2 cellular contexts compared by ENCODE assay signal in the genomic region with DNA sequence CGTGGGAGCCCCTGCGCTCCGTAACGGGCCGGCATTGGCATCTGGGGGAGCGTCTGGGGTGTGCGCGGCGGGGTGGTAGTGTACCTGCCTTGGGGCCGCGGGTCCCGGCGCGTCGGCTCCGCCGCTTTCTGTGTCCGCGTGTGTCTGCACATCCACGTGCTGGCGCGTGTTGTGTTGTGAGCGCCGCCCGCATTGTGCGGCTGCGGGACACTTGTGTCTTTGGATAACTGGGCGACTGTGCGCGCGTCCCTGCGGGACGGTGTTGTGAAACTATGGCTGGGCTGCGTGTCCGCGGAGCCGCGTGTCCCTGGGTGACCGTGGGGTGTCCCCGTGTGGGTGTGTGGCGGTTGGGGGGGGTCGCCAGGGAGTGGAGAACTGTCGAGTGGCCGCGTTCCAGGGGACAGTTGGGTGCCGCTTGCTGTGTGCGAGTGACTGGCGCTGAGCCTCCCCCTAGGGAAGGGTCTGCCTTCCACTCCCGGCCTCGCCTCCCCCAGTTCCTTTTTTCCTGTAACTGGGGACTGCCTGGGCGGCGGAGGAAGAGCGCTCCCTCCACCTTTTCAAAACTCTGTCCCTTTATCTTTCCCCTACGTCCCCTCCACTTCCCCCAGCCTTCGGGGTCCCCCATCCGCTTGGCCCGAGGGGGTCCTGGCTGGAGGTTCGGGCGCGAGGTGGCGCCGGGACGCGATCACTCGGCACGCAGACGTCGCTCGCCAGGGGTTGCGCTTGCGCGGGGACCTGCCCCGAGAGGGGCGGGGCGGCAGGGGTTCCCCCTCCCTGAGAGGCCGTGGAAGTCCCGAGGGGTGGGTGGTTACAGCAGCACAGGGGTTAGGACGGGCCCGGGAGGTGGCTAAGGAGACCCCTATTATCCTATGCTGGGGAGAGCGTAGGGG.
A peak's percentile ranks its signal among the peaks of the same experiment; 100 is the strongest.
TF ChIP-seq lines count a peak whose summit lies in the region.

No MANE protein-coding gene starts in this region.

TF ChIP-seq in WTC11, 78 proteins besides CTCF, POLR2A, EP300 and RAD21 (continued from another document):
- TF ChIP-seq, protein P1, sequence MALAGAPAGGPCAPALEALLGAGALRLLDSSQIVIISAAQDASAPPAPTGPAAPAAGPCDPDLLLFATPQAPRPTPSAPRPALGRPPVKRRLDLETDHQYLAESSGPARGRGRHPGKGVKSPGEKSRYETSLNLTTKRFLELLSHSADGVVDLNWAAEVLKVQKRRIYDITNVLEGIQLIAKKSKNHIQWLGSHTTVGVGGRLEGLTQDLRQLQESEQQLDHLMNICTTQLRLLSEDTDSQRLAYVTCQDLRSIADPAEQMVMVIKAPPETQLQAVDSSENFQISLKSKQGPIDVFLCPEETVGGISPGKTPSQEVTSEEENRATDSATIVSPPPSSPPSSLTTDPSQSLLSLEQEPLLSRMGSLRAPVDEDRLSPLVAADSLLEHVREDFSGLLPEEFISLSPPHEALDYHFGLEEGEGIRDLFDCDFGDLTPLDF (CRISPR knock-in tag; IDR thresholded peaks at IDR 0.05) = no peak
- TF ChIP-seq EMX1 (CRISPR knock-in tag; IDR thresholded peaks at IDR 0.05) = no peak
TF ChIP-seq in WTC11: peak in this region for 0.

TF ChIP-seq in HepG2, 621 proteins besides CTCF, POLR2A, EP300 and RAD21 (continued from another document and continues in another):
- TF ChIP-seq, protein P2, sequence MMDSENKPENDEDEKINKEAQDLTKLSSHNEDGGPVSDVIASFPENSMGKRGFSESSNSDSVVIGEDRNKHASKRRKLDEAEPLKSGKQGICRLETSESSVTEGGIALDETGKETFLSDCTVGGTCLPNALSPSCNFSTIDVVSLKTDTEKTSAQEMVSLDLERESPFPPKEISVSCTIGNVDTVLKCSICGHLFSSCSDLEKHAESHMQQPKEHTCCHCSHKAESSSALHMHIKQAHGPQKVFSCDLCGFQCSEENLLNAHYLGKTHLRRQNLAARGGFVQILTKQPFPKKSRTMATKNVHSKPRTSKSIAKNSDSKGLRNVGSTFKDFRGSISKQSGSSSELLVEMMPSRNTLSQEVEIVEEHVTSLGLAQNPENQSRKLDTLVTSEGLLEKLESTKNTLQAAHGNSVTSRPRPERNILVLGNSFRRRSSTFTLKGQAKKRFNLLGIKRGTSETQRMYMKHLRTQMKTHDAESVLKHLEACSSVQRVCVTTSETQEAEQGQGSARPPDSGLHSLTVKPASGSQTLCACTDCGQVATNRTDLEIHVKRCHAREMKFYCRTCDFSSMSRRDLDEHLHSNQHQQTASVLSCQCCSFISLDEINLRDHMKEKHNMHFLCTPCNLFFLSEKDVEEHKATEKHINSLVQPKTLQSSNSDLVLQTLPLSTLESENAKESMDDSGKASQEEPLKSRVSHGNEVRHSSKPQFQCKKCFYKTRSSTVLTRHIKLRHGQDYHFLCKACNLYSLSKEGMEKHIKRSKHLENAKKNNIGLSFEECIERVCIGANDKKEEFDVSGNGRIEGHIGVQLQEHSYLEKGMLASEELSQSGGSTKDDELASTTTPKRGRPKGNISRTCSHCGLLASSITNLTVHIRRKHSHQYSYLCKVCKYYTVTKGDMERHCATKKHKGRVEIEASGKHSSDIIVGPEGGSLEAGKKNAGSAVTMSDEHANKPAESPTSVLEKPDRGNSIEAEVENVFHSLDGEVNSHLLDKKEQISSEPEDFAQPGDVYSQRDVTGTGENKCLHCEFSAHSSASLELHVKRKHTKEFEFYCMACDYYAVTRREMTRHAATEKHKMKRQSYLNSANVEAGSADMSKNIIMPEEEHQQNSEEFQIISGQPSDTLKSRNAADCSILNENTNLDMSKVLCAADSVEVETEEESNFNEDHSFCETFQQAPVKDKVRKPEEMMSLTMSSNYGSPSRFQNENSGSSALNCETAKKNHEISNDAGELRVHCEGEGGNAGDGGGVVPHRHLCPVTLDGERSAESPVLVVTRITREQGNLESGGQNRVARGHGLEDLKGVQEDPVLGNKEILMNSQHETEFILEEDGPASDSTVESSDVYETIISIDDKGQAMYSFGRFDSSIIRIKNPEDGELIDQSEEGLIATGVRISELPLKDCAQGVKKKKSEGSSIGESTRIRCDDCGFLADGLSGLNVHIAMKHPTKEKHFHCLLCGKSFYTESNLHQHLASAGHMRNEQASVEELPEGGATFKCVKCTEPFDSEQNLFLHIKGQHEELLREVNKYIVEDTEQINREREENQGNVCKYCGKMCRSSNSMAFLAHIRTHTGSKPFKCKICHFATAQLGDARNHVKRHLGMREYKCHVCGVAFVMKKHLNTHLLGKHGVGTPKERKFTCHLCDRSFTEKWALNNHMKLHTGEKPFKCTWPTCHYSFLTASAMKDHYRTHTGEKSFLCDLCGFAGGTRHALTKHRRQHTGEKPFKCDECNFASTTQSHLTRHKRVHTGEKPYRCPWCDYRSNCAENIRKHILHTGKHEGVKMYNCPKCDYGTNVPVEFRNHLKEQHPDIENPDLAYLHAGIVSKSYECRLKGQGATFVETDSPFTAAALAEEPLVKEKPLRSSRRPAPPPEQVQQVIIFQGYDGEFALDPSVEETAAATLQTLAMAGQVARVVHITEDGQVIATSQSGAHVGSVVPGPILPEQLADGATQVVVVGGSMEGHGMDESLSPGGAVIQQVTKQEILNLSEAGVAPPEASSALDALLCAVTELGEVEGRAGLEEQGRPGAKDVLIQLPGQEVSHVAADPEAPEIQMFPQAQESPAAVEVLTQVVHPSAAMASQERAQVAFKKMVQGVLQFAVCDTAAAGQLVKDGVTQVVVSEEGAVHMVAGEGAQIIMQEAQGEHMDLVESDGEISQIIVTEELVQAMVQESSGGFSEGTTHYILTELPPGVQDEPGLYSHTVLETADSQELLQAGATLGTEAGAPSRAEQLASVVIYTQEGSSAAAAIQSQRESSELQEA (CRISPR knock-in tag; IDR thresholded peaks at IDR 0.05; ENCODE audit: not compliant biosample characterization) = peak; percentile 74
- TF ChIP-seq ZNF569 (CRISPR knock-in tag; IDR thresholded peaks at IDR 0.05; ENCODE audit: borderline replicate concordance) (no peak), HNRNPL (IDR thresholded peaks at IDR 0.05; ENCODE audit: low read depth, low read length) (0 out of 2 replicates have a peak, but pooled peaks have one; percentile 50), ZNF160 (CRISPR knock-in tag; IDR thresholded peaks at IDR 0.05) (no peak), MIXL1 (CRISPR knock-in tag; IDR thresholded peaks at IDR 0.05) (no peak), ZNF501 (CRISPR knock-in tag; IDR thresholded peaks at IDR 0.05) (no peak), HOXA9 (CRISPR knock-in tag; IDR thresholded peaks at IDR 0.05; ENCODE audit: borderline replicate concordance) (no peak), RBM39 (IDR thresholded peaks at IDR 0.05; ENCODE audit: low read depth, low read length, poor library complexity, severe bottlenecking) (no peak), RNF2 (conservative IDR thresholded peaks at IDR 0.05; ENCODE audit: low read depth) (peak; percentile 75; the same call in 1 of the 2 replicates), MXI1 (IDR thresholded peaks at IDR 0.05; ENCODE audit: borderline replicate concordance, low read depth, low read length) (no peak), LCORL (IDR thresholded peaks at IDR 0.05) (no peak), LCORL (CRISPR knock-in tag; IDR thresholded peaks at IDR 0.05) (no peak), ZNF776 (CRISPR knock-in tag; IDR thresholded peaks at IDR 0.05) (no peak; the same call in 1 of the 2 replicates), ZC3H4 (CRISPR knock-in tag; IDR thresholded peaks at IDR 0.05; ENCODE audit: borderline replicate concordance) (no peak), SSRP1 (CRISPR knock-in tag; IDR thresholded peaks at IDR 0.05) (no peak), NFE2L2 (IDR thresholded peaks at IDR 0.05; ENCODE audit: low read length) (no peak), FOXA3 (CRISPR knock-in tag; IDR thresholded peaks at IDR 0.05) (no peak), AHR (CRISPR knock-in tag; IDR thresholded peaks at IDR 0.05) (no peak), MBNL3 (CRISPR knock-in tag; conservative IDR thresholded peaks at IDR 0.05) (no peak), RBFOX2 (IDR thresholded peaks at IDR 0.05; ENCODE audit: low read depth, low read length) (peak; percentile 77), SETDB1 (CRISPR knock-in tag; IDR thresholded peaks at IDR 0.05; ENCODE audit: borderline replicate concordance) (no peak), ZNF678 (CRISPR knock-in tag; IDR thresholded peaks at IDR 0.05) (no peak), POGZ (CRISPR knock-in tag; IDR thresholded peaks at IDR 0.05) (no peak), ZNF446 (CRISPR knock-in tag; IDR thresholded peaks at IDR 0.05) (no peak)
- TF ChIP-seq, protein P3, sequence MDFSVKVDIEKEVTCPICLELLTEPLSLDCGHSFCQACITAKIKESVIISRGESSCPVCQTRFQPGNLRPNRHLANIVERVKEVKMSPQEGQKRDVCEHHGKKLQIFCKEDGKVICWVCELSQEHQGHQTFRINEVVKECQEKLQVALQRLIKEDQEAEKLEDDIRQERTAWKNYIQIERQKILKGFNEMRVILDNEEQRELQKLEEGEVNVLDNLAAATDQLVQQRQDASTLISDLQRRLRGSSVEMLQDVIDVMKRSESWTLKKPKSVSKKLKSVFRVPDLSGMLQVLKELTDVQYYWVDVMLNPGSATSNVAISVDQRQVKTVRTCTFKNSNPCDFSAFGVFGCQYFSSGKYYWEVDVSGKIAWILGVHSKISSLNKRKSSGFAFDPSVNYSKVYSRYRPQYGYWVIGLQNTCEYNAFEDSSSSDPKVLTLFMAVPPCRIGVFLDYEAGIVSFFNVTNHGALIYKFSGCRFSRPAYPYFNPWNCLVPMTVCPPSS (IDR thresholded peaks at IDR 0.05) = no peak
- TF ChIP-seq, protein P4, sequence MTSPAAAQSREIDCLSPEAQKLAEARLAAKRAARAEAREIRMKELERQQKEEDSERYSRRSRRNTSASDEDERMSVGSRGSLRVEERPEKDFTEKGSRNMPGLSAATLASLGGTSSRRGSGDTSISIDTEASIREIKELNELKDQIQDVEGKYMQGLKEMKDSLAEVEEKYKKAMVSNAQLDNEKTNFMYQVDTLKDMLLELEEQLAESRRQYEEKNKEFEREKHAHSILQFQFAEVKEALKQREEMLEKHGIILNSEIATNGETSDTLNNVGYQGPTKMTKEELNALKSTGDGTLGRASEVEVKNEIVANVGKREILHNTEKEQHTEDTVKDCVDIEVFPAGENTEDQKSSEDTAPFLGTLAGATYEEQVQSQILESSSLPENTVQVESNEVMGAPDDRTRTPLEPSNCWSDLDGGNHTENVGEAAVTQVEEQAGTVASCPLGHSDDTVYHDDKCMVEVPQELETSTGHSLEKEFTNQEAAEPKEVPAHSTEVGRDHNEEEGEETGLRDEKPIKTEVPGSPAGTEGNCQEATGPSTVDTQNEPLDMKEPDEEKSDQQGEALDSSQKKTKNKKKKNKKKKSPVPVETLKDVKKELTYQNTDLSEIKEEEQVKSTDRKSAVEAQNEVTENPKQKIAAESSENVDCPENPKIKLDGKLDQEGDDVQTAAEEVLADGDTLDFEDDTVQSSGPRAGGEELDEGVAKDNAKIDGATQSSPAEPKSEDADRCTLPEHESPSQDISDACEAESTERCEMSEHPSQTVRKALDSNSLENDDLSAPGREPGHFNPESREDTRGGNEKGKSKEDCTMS (CRISPR knock-in tag; conservative IDR thresholded peaks at IDR 0.05) = no peak
- TF ChIP-seq, protein P5, sequence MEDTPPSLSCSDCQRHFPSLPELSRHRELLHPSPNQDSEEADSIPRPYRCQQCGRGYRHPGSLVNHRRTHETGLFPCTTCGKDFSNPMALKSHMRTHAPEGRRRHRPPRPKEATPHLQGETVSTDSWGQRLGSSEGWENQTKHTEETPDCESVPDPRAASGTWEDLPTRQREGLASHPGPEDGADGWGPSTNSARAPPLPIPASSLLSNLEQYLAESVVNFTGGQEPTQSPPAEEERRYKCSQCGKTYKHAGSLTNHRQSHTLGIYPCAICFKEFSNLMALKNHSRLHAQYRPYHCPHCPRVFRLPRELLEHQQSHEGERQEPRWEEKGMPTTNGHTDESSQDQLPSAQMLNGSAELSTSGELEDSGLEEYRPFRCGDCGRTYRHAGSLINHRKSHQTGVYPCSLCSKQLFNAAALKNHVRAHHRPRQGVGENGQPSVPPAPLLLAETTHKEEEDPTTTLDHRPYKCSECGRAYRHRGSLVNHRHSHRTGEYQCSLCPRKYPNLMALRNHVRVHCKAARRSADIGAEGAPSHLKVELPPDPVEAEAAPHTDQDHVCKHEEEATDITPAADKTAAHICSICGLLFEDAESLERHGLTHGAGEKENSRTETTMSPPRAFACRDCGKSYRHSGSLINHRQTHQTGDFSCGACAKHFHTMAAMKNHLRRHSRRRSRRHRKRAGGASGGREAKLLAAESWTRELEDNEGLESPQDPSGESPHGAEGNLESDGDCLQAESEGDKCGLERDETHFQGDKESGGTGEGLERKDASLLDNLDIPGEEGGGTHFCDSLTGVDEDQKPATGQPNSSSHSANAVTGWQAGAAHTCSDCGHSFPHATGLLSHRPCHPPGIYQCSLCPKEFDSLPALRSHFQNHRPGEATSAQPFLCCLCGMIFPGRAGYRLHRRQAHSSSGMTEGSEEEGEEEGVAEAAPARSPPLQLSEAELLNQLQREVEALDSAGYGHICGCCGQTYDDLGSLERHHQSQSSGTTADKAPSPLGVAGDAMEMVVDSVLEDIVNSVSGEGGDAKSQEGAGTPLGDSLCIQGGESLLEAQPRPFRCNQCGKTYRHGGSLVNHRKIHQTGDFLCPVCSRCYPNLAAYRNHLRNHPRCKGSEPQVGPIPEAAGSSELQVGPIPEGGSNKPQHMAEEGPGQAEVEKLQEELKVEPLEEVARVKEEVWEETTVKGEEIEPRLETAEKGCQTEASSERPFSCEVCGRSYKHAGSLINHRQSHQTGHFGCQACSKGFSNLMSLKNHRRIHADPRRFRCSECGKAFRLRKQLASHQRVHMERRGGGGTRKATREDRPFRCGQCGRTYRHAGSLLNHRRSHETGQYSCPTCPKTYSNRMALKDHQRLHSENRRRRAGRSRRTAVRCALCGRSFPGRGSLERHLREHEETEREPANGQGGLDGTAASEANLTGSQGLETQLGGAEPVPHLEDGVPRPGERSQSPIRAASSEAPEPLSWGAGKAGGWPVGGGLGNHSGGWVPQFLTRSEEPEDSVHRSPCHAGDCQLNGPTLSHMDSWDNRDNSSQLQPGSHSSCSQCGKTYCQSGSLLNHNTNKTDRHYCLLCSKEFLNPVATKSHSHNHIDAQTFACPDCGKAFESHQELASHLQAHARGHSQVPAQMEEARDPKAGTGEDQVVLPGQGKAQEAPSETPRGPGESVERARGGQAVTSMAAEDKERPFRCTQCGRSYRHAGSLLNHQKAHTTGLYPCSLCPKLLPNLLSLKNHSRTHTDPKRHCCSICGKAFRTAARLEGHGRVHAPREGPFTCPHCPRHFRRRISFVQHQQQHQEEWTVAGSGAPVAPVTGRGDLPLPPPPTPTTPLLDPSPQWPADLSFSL (CRISPR knock-in tag; IDR thresholded peaks at IDR 0.05) = peak; percentile 60; the same call in 1 of the 2 replicates
- TF ChIP-seq, protein P6, sequence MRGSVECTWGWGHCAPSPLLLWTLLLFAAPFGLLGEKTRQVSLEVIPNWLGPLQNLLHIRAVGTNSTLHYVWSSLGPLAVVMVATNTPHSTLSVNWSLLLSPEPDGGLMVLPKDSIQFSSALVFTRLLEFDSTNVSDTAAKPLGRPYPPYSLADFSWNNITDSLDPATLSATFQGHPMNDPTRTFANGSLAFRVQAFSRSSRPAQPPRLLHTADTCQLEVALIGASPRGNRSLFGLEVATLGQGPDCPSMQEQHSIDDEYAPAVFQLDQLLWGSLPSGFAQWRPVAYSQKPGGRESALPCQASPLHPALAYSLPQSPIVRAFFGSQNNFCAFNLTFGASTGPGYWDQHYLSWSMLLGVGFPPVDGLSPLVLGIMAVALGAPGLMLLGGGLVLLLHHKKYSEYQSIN (CRISPR knock-in tag; IDR thresholded peaks at IDR 0.05; ENCODE audit: borderline replicate concordance) = no peak
